In the genomic region with DNA sequence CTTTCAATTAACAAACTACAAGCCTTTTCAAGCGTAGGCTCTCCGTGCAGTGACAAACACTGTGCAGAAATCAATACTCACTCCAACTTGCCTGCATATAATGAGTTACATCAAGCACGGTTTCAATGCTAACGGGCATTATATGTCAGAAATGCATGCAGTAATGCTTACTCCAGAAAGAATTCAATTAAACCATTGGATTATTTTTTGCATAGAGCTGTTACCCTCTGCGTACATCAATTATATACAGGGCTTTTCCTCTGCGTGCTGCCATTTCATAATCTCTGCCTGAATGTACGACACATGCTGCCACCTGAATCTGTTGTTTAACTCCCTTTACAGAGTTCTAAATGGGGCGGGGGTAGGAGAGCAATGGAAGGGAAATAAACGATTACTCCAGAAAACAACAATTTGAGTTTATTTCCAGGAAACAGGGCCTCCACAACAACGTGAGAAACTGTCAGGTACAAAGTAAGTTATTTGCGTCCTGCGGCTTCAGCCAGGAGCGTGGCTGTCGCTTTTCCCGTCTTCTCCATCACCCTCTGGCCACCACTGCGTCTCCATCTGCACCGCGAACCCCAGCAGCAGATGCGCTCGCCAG, we compare ENCODE assay signal across 8 cellular contexts. TPM values are rescaled to one million over a fixed set of nuclear protein-coding genes. Genes with fewer than 3 reads are reported as not detected.
DNase-seq lines count a peak whose midpoint lies in the region; ATAC-seq, FAIRE-seq and TF ChIP-seq lines count a peak whose summit lies in the region.

No MANE protein-coding gene starts in this region.

- peak overlapping the region; percentile 99 for H3K9ac ChIP-seq in astrocyte (ENCODE audit: low read length)

- FAIRE-seq in astrocyte (lab: Jason Lieb, UNC), result no peak

- intact Hi-C loops in activated CD4-positive, alpha-beta T cell treated with anti-CD3 and anti-CD28 coated beads, Interleukin-2, amount 10 ng/mL, durations not matched to agents 24 days and 14 days (cut with micrococcal nuclease), result loop anchor here (1.0 kb wide), 1 partner anchor 781 kb away; no protein-coding TSS in a partner anchor

- H3K36me3 Mint-ChIP-seq in activated CD4-positive, alpha-beta T cell treated with anti-CD3 and anti-CD28 coated beads, Interleukin-2, amount 10 ng/mL, durations not matched to agents 24 days and 14 days (ENCODE audit: low read depth), result no peaks in the 10 kb centered on the region
- H3K36me3 Mint-ChIP-seq in astrocyte (ENCODE audit: low read depth, unreplicated experiment), result peaks cover under 1% of the 10 kb centered on the region

- H2AFZ ChIP-seq in astrocyte (ENCODE audit: low read depth, low read length), result peak overlapping the region; percentile 60

- peak overlapping the region; percentile 25 for H3K27ac Mint-ChIP-seq in activated CD4-positive, alpha-beta T cell treated with anti-CD3 and anti-CD28 coated beads, Interleukin-2, amount 10 ng/mL, durations not matched to agents 24 days and 14 days
- H3K27ac Mint-ChIP-seq in astrocyte (ENCODE audit: unreplicated experiment), result peak overlapping the region; percentile 90

- peaks cover 78% of the 10 kb centered on the region for H3K27me3 Mint-ChIP-seq in activated CD4-positive, alpha-beta T cell treated with anti-CD3 and anti-CD28 coated beads, Interleukin-2, amount 10 ng/mL, durations not matched to agents 24 days and 14 days
- H3K27me3 Mint-ChIP-seq in astrocyte (ENCODE audit: low read depth, unreplicated experiment), result no peaks in the 10 kb centered on the region

- no peaks in the 10 kb centered on the region for H3K9me3 ChIP-seq in astrocyte (ENCODE audit: insufficient read depth, low read depth, low read length)
- no peaks in the 10 kb centered on the region for H3K9me3 ChIP-seq in thoracic aorta

- in situ Hi-C loops in KBM-7 (cut with MboI; ENCODE audit: low pct_unique_long_range_greater_than_20kb, low sequenced_read_pairs), result no loop called here

- H3K9me3 Mint-ChIP-seq in activated CD4-positive, alpha-beta T cell treated with anti-CD3 and anti-CD28 coated beads, Interleukin-2, amount 10 ng/mL, durations not matched to agents 24 days and 14 days, result no peaks in the 10 kb centered on the region
- H3K9me3 Mint-ChIP-seq in astrocyte (ENCODE audit: unreplicated experiment), result no peaks in the 10 kb centered on the region

- H3K36me3 ChIP-seq in astrocyte (ENCODE audit: insufficient read depth, low read length) (no peaks in the 10 kb centered on the region), thoracic aorta (no peaks in the 10 kb centered on the region)

- DNase-seq in activated CD4-positive, alpha-beta T cell treated with anti-CD3 and anti-CD28 coated beads, Interleukin-2, amount 10 ng/mL, durations not matched to agents 24 days and 14 days, result no peak
- DNase-seq in activated CD4-positive, alpha-beta T cell treated with anti-CD3 and anti-CD28 coated beads for 48 hours, result no peak
- no peak for DNase-seq in astrocyte (ENCODE audit: low read depth)
- peak; percentile 28 for DNase-seq in left kidney (ENCODE audit: low read depth, low spot score)
- no peak for DNase-seq in thoracic aorta (ENCODE audit: low spot score)
- no peak for DNase-seq in KBM-7
- no peak for DNase-seq in germinal center (ENCODE audit: low spot score)

- no peak for TF ChIP-seq CTCF in astrocyte (IDR thresholded peaks at IDR 0.05; ENCODE audit: insufficient read depth, low read depth, low read length)
- TF ChIP-seq CTCF in thoracic aorta (IDR thresholded peaks at IDR 0.05), result no peak

- H3K4me3 Mint-ChIP-seq in activated CD4-positive, alpha-beta T cell treated with anti-CD3 and anti-CD28 coated beads, Interleukin-2, amount 10 ng/mL, durations not matched to agents 24 days and 14 days, result peak overlapping the region; percentile 96
- peak overlapping the region; percentile 99 for H3K4me3 Mint-ChIP-seq in astrocyte (ENCODE audit: unreplicated experiment)

- H3K4me2 ChIP-seq in astrocyte (ENCODE audit: low read length), result peak overlapping the region; percentile 94

- H3K4me1 Mint-ChIP-seq in activated CD4-positive, alpha-beta T cell treated with anti-CD3 and anti-CD28 coated beads, Interleukin-2, amount 10 ng/mL, durations not matched to agents 24 days and 14 days, result peaks cover 19% of the 10 kb centered on the region
- peaks cover 40% of the 10 kb centered on the region for H3K4me1 Mint-ChIP-seq in astrocyte (ENCODE audit: low read depth, unreplicated experiment)

- peaks cover 67% of the 10 kb centered on the region for H3K79me2 ChIP-seq in astrocyte (ENCODE audit: insufficient read depth, low read length)

- ATAC-seq in thoracic aorta (ENCODE audit: insufficient number of reproducible peaks, low FRiP score, low read depth), result no peak
- no peak for ATAC-seq in GM21825 (IDR thresholded peaks at IDR 0.05; ENCODE audit: unreplicated experiment)

- H4K20me1 ChIP-seq in astrocyte (ENCODE audit: insufficient read depth, low read length), result peaks cover 36% of the 10 kb centered on the region

- H3K4me3 ChIP-seq in astrocyte (ENCODE audit: insufficient read depth, low read depth, low read length) (peak overlapping the region; percentile 90), thoracic aorta (peak overlapping the region; percentile 88)

- peaks cover 34% of the 10 kb centered on the region for H3K4me1 ChIP-seq in astrocyte (ENCODE audit: insufficient read depth, low read length)
- H3K4me1 ChIP-seq in thoracic aorta (ENCODE audit: control insufficient read depth in 1 of 2, low read depth in 2 of 2), result peaks cover 11 to 46% of the 10 kb centered on the region in 2 donors

- H3K27me3 ChIP-seq in astrocyte (ENCODE audit: insufficient read depth, low read length), result no peaks in the 10 kb centered on the region
- H3K27me3 ChIP-seq in thoracic aorta (replicated peaks; ENCODE audit: insufficient read depth), result no peaks in the 10 kb centered on the region

- H3K27ac ChIP-seq in astrocyte (ENCODE audit: low read depth, low read length) (peak overlapping the region; percentile 100), thoracic aorta (peak overlapping the region; percentile 92 to 95)

RNA-seq across cellular contexts. Expression of gene PTPRK, which starts 1.8 kb away (rescaled TPM):
- 3.6 and 5.4 TPM in 2 replicates for total RNA-seq in activated CD4-positive, alpha-beta T cell treated with anti-CD3 and anti-CD28 coated beads, Interleukin-2, amount 10 ng/mL, durations not matched to agents 24 days and 14 days
- total RNA-seq in astrocyte, result 139 and 159 TPM in 2 replicates
- total RNA-seq in thoracic aorta, result 10 to 100 TPM; 33.7 to 36.0 TPM
